Comparison of ENCODE assay signal across 28 cellular contexts in the genomic region with DNA sequence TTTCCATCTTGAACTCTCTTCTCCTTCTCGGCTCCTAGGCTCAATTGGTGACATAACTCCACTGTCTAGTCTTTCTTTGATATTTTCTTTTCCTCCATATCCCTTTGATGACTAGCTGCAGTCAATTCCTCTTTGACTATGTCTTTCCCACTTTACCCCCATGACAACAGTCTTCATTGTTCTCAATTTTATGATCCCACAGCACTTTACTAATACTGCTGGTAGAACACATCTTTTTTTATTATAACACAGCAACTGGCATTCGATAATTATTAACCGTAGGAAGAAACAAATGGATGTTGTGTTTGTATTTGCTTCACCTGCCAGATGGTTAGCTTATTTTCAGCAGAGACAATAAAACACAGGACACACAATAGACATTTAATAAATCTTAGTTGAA. TPM values are rescaled to one million over a fixed set of nuclear protein-coding genes. Genes with fewer than 3 reads are reported as not detected.
"Had no signal": no experiment of that assay in that cellular context is flagged by ENCODE, and none has a peak within 500 bp of the region (broad histone marks: within the 10 kb centered on the region; RNA-seq: fewer than 3 reads in every experiment).

No MANE protein-coding gene starts in this region.

- H3K4me3 ChIP-seq: colonic mucosa, esophagus squamous epithelium, hepatocyte, thoracic aorta had no signal

- ATAC-seq: left cardiac atrium; naive thymus-derived CD4-positive, alpha-beta T cell; sciatic nerve; stimulated activated naive B cell treated with anti-CD40 and anti-IgM and Interleukin-4, amounts not matched to agents 10 μg/mL and 1 μg/mL and 100 μg/mL, for 72 hours; stimulated activated naive CD8-positive, alpha-beta T cell treated with anti-CD3 and anti-CD28 coated beads, Interleukin-15, amount 100 ng/mL, for 72 hours had no signal

- H3K4me1 ChIP-seq: colonic mucosa, esophagus squamous epithelium had no signal

- H3K27me3 ChIP-seq: colonic mucosa had no signal

- H3K9me3 ChIP-seq: colonic mucosa, esophagus squamous epithelium, neutrophil, thoracic aorta had no signal

- H3K4me2 ChIP-seq: hepatocyte had no signal

- DNase-seq: colonic mucosa; dermis blood vessel endothelial cell; esophagus squamous epithelium; foreskin fibroblast; head of caudate nucleus; kidney; left cardiac atrium; mesendoderm; naive thymus-derived CD4-positive, alpha-beta T cell; posterior cingulate gyrus; stimulated activated CD4-positive, alpha-beta T cell treated with anti-CD3 and anti-CD28 coated beads, Interleukin-2, amount 100 ng/mL, for 24 hours; stimulated activated CD4-positive, alpha-beta T cell treated with anti-CD3 and anti-CD28 coated beads, Interleukin-4, amount 100 ng/mL, for 4 hours; stimulated activated naive B cell treated with anti-CD40 and anti-IgM and Interleukin-4, amounts not matched to agents 10 μg/mL and 1 μg/mL and 100 μg/mL, for 72 hours; stimulated activated naive CD8-positive, alpha-beta T cell treated with anti-CD3 and anti-CD28 coated beads, Interleukin-15, amount 100 ng/mL, for 72 hours; trophoblast cell had no signal

- FAIRE-seq: kidney had no signal

- H3K27ac ChIP-seq: colonic mucosa, esophagus squamous epithelium, hepatocyte, neutrophil, thoracic aorta had no signal

- H3K36me3 ChIP-seq: colonic mucosa, esophagus squamous epithelium, neutrophil, thoracic aorta had no signal

RNA-seq across cellular contexts. Expression of gene KRTAP3-3, which starts 1.3 kb away (rescaled TPM):
- total RNA-seq: colonic mucosa; dermis blood vessel endothelial cell; epithelial cell of proximal tubule; esophagus squamous epithelium; hepatocyte; kidney; left cardiac atrium; liver; lung microvascular endothelial cell; naive thymus-derived CD4-positive, alpha-beta T cell; osteocyte; pulmonary artery endothelial cell; sciatic nerve; skeletal muscle tissue; subcutaneous adipose tissue; thoracic aorta; urinary bladder had no signal
- polyA plus RNA-seq: hepatocyte; liver; naive thymus-derived CD4-positive, alpha-beta T cell; neural cell; urinary bladder had no signal

RNA-seq across cellular contexts. Expression of gene KRTAP3-2, which starts 7.0 kb away (rescaled TPM):
- total RNA-seq: colonic mucosa; dermis blood vessel endothelial cell; epithelial cell of proximal tubule; hepatocyte; kidney; left cardiac atrium; liver; lung microvascular endothelial cell; naive thymus-derived CD4-positive, alpha-beta T cell; osteocyte; pulmonary artery endothelial cell; sciatic nerve; skeletal muscle tissue; subcutaneous adipose tissue; thoracic aorta; urinary bladder had no signal
- polyA plus RNA-seq: hepatocyte; liver; naive thymus-derived CD4-positive, alpha-beta T cell; neural cell; urinary bladder had no signal

RNA-seq across cellular contexts. Expression of gene KRT40, which starts 8.5 kb away (rescaled TPM):
- total RNA-seq: dermis blood vessel endothelial cell; epithelial cell of proximal tubule; kidney; left cardiac atrium; liver; lung microvascular endothelial cell; naive thymus-derived CD4-positive, alpha-beta T cell; osteocyte; pulmonary artery endothelial cell; sciatic nerve; subcutaneous adipose tissue; thoracic aorta; urinary bladder had no signal
- polyA plus RNA-seq: hepatocyte; liver; naive thymus-derived CD4-positive, alpha-beta T cell; neural cell; urinary bladder had no signal

RNA-seq across cellular contexts. Expression of gene KRTAP3-1, which starts 16.3 kb away (rescaled TPM):
- total RNA-seq: colonic mucosa; dermis blood vessel endothelial cell; epithelial cell of proximal tubule; esophagus squamous epithelium; hepatocyte; kidney; left cardiac atrium; liver; lung microvascular endothelial cell; naive thymus-derived CD4-positive, alpha-beta T cell; osteocyte; pulmonary artery endothelial cell; sciatic nerve; skeletal muscle tissue; subcutaneous adipose tissue; thoracic aorta; urinary bladder had no signal
- polyA plus RNA-seq: liver; naive thymus-derived CD4-positive, alpha-beta T cell; neural cell; urinary bladder had no signal

RNA-seq across cellular contexts. Expression of gene KRT39, which starts 25.9 kb away (rescaled TPM):
- total RNA-seq: colonic mucosa; dermis blood vessel endothelial cell; epithelial cell of proximal tubule; esophagus squamous epithelium; hepatocyte; kidney; left cardiac atrium; liver; lung microvascular endothelial cell; naive thymus-derived CD4-positive, alpha-beta T cell; osteocyte; pulmonary artery endothelial cell; sciatic nerve; subcutaneous adipose tissue; thoracic aorta; urinary bladder had no signal
- polyA plus RNA-seq: hepatocyte; liver; naive thymus-derived CD4-positive, alpha-beta T cell; neural cell; urinary bladder had no signal
